Comparison of ENCODE assay signal across 1 cellular context in the genomic region with DNA sequence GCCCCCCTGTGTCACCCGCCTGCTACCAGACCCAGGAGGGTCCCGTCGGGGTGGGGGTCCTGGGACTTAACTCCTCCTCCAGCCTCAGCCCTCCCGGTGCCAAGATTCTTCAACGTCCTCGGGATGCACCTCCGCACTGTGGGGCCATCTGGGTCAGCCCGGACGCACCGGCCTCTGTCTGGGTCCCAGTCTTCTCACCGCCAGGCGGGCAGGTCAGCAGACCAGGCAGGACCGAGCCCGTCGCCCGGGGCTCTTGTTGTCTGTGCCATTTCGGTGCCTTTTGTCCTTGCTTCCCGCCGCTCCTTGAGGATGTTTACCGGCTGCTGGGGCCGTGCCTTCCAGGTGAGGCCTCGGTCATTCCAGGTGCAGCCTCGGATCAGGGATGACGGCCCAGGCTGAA.
TF ChIP-seq lines count a peak whose summit lies in the region.

No MANE protein-coding gene starts in this region.

TF ChIP-seq in K562, 482 proteins besides CTCF, POLR2A, EP300 and RAD21:
- TF ChIP-seq ZKSCAN1 (IDR thresholded peaks at IDR 0.05; ENCODE audit: low read depth, low read length) (no peak), TBL1XR1 (IDR thresholded peaks at IDR 0.05; ENCODE audit: low read length in 2 of 2) (no peak), SMAD2 (IDR thresholded peaks at IDR 0.05; ENCODE audit: low read depth, low read length) (no peak), NFE2L1 (tag; IDR thresholded peaks at IDR 0.05; ENCODE audit: borderline replicate concordance, low read depth) (no peak), NELFE (IDR thresholded peaks at IDR 0.05; ENCODE audit: insufficient read depth, insufficient read length) (no peak), ZFX (CRISPR knock-in tag; IDR thresholded peaks at IDR 0.05) (no peak), ILF3 (IDR thresholded peaks at IDR 0.05; ENCODE audit: borderline replicate concordance) (no peak), ATF1 (CRISPR knock-in tag; IDR thresholded peaks at IDR 0.05) (no peak), ATF1 (tag; IDR thresholded peaks at IDR 0.05) (no peak), PTRF (tag; IDR thresholded peaks at IDR 0.05) (no peak), BRD9 (IDR thresholded peaks at IDR 0.05; ENCODE audit: low read depth, partially characterized antibody) (no peak), ZNF224 (CRISPR knock-in tag; IDR thresholded peaks at IDR 0.05) (no peak), ZBTB17 (CRISPR knock-in tag; IDR thresholded peaks at IDR 0.05) (no peak), PCBP2 (IDR thresholded peaks at IDR 0.05; ENCODE audit: low read depth, low read length, poor library complexity, severe bottlenecking) (no peak)
- TF ChIP-seq, protein P1, sequence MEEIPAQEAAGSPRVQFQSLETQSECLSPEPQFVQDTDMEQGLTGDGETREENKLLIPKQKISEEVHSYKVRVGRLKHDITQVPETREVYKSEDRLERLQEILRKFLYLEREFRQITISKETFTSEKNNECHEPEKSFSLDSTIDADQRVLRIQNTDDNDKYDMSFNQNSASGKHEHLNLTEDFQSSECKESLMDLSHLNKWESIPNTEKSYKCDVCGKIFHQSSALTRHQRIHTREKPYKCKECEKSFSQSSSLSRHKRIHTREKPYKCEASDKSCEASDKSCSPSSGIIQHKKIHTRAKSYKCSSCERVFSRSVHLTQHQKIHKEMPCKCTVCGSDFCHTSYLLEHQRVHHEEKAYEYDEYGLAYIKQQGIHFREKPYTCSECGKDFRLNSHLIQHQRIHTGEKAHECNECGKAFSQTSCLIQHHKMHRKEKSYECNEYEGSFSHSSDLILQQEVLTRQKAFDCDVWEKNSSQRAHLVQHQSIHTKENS (CRISPR knock-in tag; IDR thresholded peaks at IDR 0.05) = no peak
